In the genomic region with DNA sequence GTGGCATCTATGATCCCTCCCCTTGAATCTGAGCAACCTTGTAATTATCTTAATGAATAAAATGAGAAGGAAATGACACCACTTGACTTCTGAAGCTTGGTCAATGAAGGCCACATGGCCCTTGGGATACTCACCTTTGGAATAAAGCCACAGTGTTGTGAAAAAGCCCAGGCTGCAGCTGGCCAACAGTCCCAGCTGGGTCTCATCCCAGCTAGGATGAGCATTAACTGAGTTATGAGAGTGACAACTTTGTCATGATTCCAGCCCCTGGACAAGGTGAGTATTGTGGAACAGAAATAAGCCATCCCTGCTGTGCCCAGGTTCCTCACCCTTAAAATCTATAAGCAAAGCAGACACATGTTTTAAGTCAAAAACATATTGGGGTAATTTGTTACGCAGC, we compare ENCODE assay signal across 22 cellular contexts.
"Had no signal": no experiment of that assay in that cellular context is flagged by ENCODE, and none has a peak within 500 bp of the region (broad histone marks: within the 10 kb centered on the region; RNA-seq: fewer than 3 reads in every experiment).

No MANE protein-coding gene starts in this region.

- H3K9me3 ChIP-seq: MG63 had no signal

- H3K9ac ChIP-seq: KMS-11 had no signal

- H3K27me3 ChIP-seq: brain microvascular endothelial cell, cardiac muscle cell, MG63 had no signal

- H3K36me3 ChIP-seq: brain microvascular endothelial cell, cardiac muscle cell, MG63, WERI-Rb-1 had no signal

- DNase-seq: activated CD4-positive, alpha-beta memory T cell treated with anti-CD3 and anti-CD28 coated beads, Interleukin-2, amount 10 ng/mL, durations not matched to agents 7 days and 5 days; activated CD4-positive, alpha-beta T cell treated with anti-CD3 and anti-CD28 coated beads for 36 hours; activated CD4-positive, alpha-beta T cell treated with anti-CD3 and anti-CD28 coated beads, Interleukin-2, amount 50 U/mL, for 1 hour; activated CD8-positive, alpha-beta memory T cell treated with anti-CD3 and anti-CD28 coated beads, Interleukin-2, amount 50 U/mL, for 4 hours; activated gamma-delta T cell treated with Interleukin-2 at 50 U/mL for 16 hours; activated naive CD4-positive, alpha-beta T cell treated with anti-CD3 and anti-CD28 coated beads, Interleukin-2, amount 10 ng/mL, durations not matched to agents 7 days and 5 days; activated naive CD8-positive, alpha-beta T cell treated with anti-CD3 and anti-CD28 coated beads for 36 hours; activated T-cell treated with anti-CD3 and anti-CD28 coated beads, Interleukin-2, amount 50 U/mL, for 72 hours; brain microvascular endothelial cell; MG63; MV-4-11; NCI-H1092 treated with DMSO at 0.1 percent for 48 hours; NCI-H1417 treated with DMSO at 0.1 percent for 48 hours; NCI-H187; NCI-H2081 treated with DMSO at 0.1 percent for 48 hours; NCI-H446 treated with DMSO at 0.1 percent for 48 hours; NCI-H524 treated with DMSO at 0.1 percent for 48 hours; SIG-M5; T-cell; WERI-Rb-1 had no signal

- H3K27ac ChIP-seq: brain microvascular endothelial cell, cardiac muscle cell, KMS-11, WERI-Rb-1 had no signal

- ATAC-seq: activated CD4-positive, alpha-beta T cell treated with anti-CD3 and anti-CD28 coated beads for 36 hours; activated T-cell treated with anti-CD3 and anti-CD28 coated beads, Interleukin-2, amount 50 U/mL, for 72 hours; T-cell had no signal

- H3K4me3 ChIP-seq: cardiac muscle cell, MG63 had no signal

- H3K4me2 ChIP-seq: KMS-11 had no signal
